Comparison of ENCODE assay signal across 1 cellular context in the genomic region with DNA sequence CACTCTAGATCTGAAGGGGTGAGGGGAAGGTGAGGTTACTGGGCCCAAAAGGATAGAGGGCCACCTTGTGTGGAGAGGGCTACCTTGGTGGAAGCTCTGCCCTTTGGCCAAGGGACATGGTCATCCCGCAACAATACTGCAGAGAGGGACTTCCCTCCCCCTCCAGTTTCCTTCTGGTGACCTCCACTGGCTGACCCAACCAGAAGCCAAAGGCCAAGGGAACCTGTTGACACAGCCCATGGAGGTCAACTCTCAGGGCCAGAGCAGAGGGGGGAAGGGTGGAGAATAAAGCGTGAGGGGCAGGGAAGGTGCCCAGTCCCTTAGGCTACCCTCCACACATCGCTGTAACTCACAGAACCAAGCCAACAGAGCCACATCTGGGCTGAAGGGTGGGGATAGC.
TF ChIP-seq lines count a peak whose summit lies in the region.

No MANE protein-coding gene starts in this region.

TF ChIP-seq in HepG2, 621 proteins besides CTCF, POLR2A, EP300 and RAD21 (continued from another document and continues in another):
- TF ChIP-seq ZBTB4 (CRISPR knock-in tag; IDR thresholded peaks at IDR 0.05; ENCODE audit: borderline replicate concordance) = no peak
- peak; percentile 63; the same call in 1 of the 2 replicates for TF ChIP-seq HOXA3 (CRISPR knock-in tag; IDR thresholded peaks at IDR 0.05)
- TF ChIP-seq ZNF3 (CRISPR knock-in tag; IDR thresholded peaks at IDR 0.05) = no peak
- no peak for TF ChIP-seq CCDC6 (CRISPR knock-in tag; IDR thresholded peaks at IDR 0.05)
- TF ChIP-seq HBP1 (CRISPR knock-in tag; IDR thresholded peaks at IDR 0.05; ENCODE audit: low read depth) = no peak
- TF ChIP-seq CAMTA2 (CRISPR knock-in tag; IDR thresholded peaks at IDR 0.05; ENCODE audit: borderline replicate concordance) = no peak
- TF ChIP-seq HMG20A (CRISPR knock-in tag; IDR thresholded peaks at IDR 0.05; ENCODE audit: borderline replicate concordance) = peak; percentile 52; the same call in 1 of the 2 replicates
- TF ChIP-seq FOSL2 (CRISPR knock-in tag; IDR thresholded peaks at IDR 0.05) = peak; percentile 43; the same call in 1 of the 2 replicates
- peak; percentile 85; the same call in 1 of the 2 replicates for TF ChIP-seq MEF2D (CRISPR knock-in tag; IDR thresholded peaks at IDR 0.05)
- no peak for TF ChIP-seq ZBTB1 (CRISPR knock-in tag; IDR thresholded peaks at IDR 0.05; ENCODE audit: borderline replicate concordance)
- TF ChIP-seq CC2D1A (CRISPR knock-in tag; IDR thresholded peaks at IDR 0.05) = no peak
- TF ChIP-seq SMAD3 (CRISPR knock-in tag; IDR thresholded peaks at IDR 0.05) = no peak
- TF ChIP-seq, protein P1, sequence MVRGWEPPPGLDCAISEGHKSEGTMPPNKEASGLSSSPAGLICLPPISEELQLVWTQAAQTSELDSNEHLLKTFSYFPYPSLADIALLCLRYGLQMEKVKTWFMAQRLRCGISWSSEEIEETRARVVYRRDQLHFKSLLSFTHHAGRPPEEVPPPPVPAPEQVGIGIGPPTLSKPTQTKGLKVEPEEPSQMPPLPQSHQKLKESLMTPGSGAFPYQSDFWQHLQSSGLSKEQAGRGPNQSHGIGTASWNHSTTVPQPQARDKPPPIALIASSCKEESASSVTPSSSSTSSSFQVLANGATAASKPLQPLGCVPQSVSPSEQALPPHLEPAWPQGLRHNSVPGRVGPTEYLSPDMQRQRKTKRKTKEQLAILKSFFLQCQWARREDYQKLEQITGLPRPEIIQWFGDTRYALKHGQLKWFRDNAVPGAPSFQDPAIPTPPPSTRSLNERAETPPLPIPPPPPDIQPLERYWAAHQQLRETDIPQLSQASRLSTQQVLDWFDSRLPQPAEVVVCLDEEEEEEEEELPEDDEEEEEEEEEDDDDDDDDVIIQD (CRISPR knock-in tag; IDR thresholded peaks at IDR 0.05; ENCODE audit: low read depth) = 0 out of 2 replicates have a peak, but pooled peaks have one; percentile 32
- no peak for TF ChIP-seq BATF2 (CRISPR knock-in tag; IDR thresholded peaks at IDR 0.05)
- TF ChIP-seq HNF1B (CRISPR knock-in tag; IDR thresholded peaks at IDR 0.05) = peak; percentile 78
- no peak for TF ChIP-seq ELF4 (CRISPR knock-in tag; IDR thresholded peaks at IDR 0.05; ENCODE audit: borderline replicate concordance)
- TF ChIP-seq, protein P2, sequence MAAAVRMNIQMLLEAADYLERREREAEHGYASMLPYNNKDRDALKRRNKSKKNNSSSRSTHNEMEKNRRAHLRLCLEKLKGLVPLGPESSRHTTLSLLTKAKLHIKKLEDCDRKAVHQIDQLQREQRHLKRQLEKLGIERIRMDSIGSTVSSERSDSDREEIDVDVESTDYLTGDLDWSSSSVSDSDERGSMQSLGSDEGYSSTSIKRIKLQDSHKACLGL (CRISPR knock-in tag; IDR thresholded peaks at IDR 0.05) = no peak
- TF ChIP-seq MEIS1 (CRISPR knock-in tag; IDR thresholded peaks at IDR 0.05; ENCODE audit: borderline replicate concordance) = no peak
- TF ChIP-seq, protein P3, sequence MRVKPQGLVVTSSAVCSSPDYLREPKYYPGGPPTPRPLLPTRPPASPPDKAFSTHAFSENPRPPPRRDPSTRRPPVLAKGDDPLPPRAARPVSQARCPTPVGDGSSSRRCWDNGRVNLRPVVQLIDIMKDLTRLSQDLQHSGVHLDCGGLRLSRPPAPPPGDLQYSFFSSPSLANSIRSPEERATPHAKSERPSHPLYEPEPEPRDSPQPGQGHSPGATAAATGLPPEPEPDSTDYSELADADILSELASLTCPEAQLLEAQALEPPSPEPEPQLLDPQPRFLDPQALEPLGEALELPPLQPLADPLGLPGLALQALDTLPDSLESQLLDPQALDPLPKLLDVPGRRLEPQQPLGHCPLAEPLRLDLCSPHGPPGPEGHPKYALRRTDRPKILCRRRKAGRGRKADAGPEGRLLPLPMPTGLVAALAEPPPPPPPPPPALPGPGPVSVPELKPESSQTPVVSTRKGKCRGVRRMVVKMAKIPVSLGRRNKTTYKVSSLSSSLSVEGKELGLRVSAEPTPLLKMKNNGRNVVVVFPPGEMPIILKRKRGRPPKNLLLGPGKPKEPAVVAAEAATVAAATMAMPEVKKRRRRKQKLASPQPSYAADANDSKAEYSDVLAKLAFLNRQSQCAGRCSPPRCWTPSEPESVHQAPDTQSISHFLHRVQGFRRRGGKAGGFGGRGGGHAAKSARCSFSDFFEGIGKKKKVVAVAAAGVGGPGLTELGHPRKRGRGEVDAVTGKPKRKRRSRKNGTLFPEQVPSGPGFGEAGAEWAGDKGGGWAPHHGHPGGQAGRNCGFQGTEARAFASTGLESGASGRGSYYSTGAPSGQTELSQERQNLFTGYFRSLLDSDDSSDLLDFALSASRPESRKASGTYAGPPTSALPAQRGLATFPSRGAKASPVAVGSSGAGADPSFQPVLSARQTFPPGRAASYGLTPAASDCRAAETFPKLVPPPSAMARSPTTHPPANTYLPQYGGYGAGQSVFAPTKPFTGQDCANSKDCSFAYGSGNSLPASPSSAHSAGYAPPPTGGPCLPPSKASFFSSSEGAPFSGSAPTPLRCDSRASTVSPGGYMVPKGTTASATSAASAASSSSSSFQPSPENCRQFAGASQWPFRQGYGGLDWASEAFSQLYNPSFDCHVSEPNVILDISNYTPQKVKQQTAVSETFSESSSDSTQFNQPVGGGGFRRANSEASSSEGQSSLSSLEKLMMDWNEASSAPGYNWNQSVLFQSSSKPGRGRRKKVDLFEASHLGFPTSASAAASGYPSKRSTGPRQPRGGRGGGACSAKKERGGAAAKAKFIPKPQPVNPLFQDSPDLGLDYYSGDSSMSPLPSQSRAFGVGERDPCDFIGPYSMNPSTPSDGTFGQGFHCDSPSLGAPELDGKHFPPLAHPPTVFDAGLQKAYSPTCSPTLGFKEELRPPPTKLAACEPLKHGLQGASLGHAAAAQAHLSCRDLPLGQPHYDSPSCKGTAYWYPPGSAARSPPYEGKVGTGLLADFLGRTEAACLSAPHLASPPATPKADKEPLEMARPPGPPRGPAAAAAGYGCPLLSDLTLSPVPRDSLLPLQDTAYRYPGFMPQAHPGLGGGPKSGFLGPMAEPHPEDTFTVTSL (CRISPR knock-in tag; IDR thresholded peaks at IDR 0.05; ENCODE audit: borderline replicate concordance) = no peak
- TF ChIP-seq PCBP1 (IDR thresholded peaks at IDR 0.05; ENCODE audit: borderline replicate concordance, low read depth, low read length) = no peak
- TF ChIP-seq, protein P4, sequence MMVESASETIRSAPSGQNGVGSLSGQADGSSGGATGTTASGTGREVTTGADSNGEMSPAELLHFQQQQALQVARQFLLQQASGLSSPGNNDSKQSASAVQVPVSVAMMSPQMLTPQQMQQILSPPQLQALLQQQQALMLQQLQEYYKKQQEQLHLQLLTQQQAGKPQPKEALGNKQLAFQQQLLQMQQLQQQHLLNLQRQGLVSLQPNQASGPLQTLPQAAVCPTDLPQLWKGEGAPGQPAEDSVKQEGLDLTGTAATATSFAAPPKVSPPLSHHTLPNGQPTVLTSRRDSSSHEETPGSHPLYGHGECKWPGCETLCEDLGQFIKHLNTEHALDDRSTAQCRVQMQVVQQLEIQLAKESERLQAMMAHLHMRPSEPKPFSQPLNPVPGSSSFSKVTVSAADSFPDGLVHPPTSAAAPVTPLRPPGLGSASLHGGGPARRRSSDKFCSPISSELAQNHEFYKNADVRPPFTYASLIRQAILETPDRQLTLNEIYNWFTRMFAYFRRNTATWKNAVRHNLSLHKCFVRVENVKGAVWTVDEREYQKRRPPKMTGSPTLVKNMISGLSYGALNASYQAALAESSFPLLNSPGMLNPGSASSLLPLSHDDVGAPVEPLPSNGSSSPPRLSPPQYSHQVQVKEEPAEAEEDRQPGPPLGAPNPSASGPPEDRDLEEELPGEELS (CRISPR knock-in tag; IDR thresholded peaks at IDR 0.05) = peak; percentile 56; the same call in 1 of the 2 replicates
- TF ChIP-seq PITX1 (CRISPR knock-in tag; IDR thresholded peaks at IDR 0.05) = peak; percentile 46; the same call in 1 of the 2 replicates
- TF ChIP-seq CEBPZ (IDR thresholded peaks at IDR 0.05; ENCODE audit: low read length) = no peak
- TF ChIP-seq, protein P5, sequence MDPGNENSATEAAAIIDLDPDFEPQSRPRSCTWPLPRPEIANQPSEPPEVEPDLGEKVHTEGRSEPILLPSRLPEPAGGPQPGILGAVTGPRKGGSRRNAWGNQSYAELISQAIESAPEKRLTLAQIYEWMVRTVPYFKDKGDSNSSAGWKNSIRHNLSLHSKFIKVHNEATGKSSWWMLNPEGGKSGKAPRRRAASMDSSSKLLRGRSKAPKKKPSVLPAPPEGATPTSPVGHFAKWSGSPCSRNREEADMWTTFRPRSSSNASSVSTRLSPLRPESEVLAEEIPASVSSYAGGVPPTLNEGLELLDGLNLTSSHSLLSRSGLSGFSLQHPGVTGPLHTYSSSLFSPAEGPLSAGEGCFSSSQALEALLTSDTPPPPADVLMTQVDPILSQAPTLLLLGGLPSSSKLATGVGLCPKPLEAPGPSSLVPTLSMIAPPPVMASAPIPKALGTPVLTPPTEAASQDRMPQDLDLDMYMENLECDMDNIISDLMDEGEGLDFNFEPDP (CRISPR knock-in tag; conservative IDR thresholded peaks at IDR 0.05) = no peak
- no peak for TF ChIP-seq NONO (IDR thresholded peaks at IDR 0.05)
- TF ChIP-seq NONO (CRISPR knock-in tag; conservative IDR thresholded peaks at IDR 0.05) = peak; percentile 71; the same call in 1 of the 2 replicates
- peak; percentile 73 for TF ChIP-seq FOXO1 (CRISPR knock-in tag; IDR thresholded peaks at IDR 0.05)
